Comparison of ENCODE assay signal across 1 cellular context in genomic region chr19:6737873-6738725, GRCh38.
A peak's percentile ranks its signal among the peaks of the same experiment; 100 is the strongest.
TF ChIP-seq lines count a peak whose summit lies in the region.

No MANE protein-coding gene starts in this region.

TF ChIP-seq in HepG2, 621 proteins besides CTCF, POLR2A, EP300 and RAD21 (continued from another document and continues in another):
- TF ChIP-seq FOXC1 (CRISPR knock-in tag; IDR thresholded peaks at IDR 0.05; ENCODE audit: borderline replicate concordance) (0 out of 2 replicates have a peak, but pooled peaks have one; percentile 82), ZNF577 (CRISPR knock-in tag; IDR thresholded peaks at IDR 0.05; ENCODE audit: borderline replicate concordance, low read depth) (no peak), ZHX1 (CRISPR knock-in tag; IDR thresholded peaks at IDR 0.05; ENCODE audit: low read depth) (no peak), REXO4 (CRISPR knock-in tag; IDR thresholded peaks at IDR 0.05; ENCODE audit: borderline replicate concordance) (no peak), TFE3 (CRISPR knock-in tag; IDR thresholded peaks at IDR 0.05) (no peak; the same call in 1 of the 2 replicates), ZC3H4 (CRISPR knock-in tag; IDR thresholded peaks at IDR 0.05; ENCODE audit: borderline replicate concordance) (no peak), NFE2L1 (CRISPR knock-in tag; IDR thresholded peaks at IDR 0.05; ENCODE audit: borderline replicate concordance) (no peak), THAP9 (CRISPR knock-in tag; IDR thresholded peaks at IDR 0.05; ENCODE audit: borderline replicate concordance) (no peak; the same call in 1 of the 2 replicates), PRMT3 (CRISPR knock-in tag; IDR thresholded peaks at IDR 0.05; ENCODE audit: borderline replicate concordance, low read depth) (no peak), ATF6 (CRISPR knock-in tag; conservative IDR thresholded peaks at IDR 0.05) (no peak), BRD4 (CRISPR knock-in tag; IDR thresholded peaks at IDR 0.05) (peak; percentile 37; the same call in 1 of the 2 replicates), ZNF101 (CRISPR knock-in tag; IDR thresholded peaks at IDR 0.05; ENCODE audit: borderline replicate concordance, low read depth) (no peak), HOXA9 (CRISPR knock-in tag; IDR thresholded peaks at IDR 0.05; ENCODE audit: borderline replicate concordance) (no peak), ZBED4 (CRISPR knock-in tag; IDR thresholded peaks at IDR 0.05; ENCODE audit: borderline replicate concordance) (peak; percentile 67; the same call in 1 of the 2 replicates), YEATS4 (CRISPR knock-in tag; IDR thresholded peaks at IDR 0.05; ENCODE audit: borderline replicate concordance) (peak; percentile 50; the same call in 1 of the 2 replicates), BCL3 (CRISPR knock-in tag; IDR thresholded peaks at IDR 0.05) (no peak), BCL6 (CRISPR knock-in tag; IDR thresholded peaks at IDR 0.05) (peak; percentile 41; the same call in 1 of the 2 replicates), THAP7 (CRISPR knock-in tag; IDR thresholded peaks at IDR 0.05) (peak; percentile 49; the same call in 1 of the 2 replicates), POGZ (CRISPR knock-in tag; IDR thresholded peaks at IDR 0.05) (no peak; the same call in 1 of the 2 replicates), ZFP36 (IDR thresholded peaks at IDR 0.05; ENCODE audit: borderline replicate concordance, low read depth, low read length, partially characterized antibody) (no peak), HMG20A (CRISPR knock-in tag; IDR thresholded peaks at IDR 0.05; ENCODE audit: borderline replicate concordance) (no peak), ZNF382 (CRISPR knock-in tag; IDR thresholded peaks at IDR 0.05; ENCODE audit: borderline replicate concordance) (no peak), KAT7 (CRISPR knock-in tag; IDR thresholded peaks at IDR 0.05; ENCODE audit: borderline replicate concordance) (no peak), ZNF235 (CRISPR knock-in tag; IDR thresholded peaks at IDR 0.05; ENCODE audit: borderline replicate concordance) (0 out of 2 replicates have a peak, but pooled peaks have one; percentile 11), ZNF580 (CRISPR knock-in tag; IDR thresholded peaks at IDR 0.05; ENCODE audit: borderline replicate concordance, low read depth) (no peak), ZNF337 (CRISPR knock-in tag; IDR thresholded peaks at IDR 0.05; ENCODE audit: borderline replicate concordance, low read depth) (no peak), KMT2A (CRISPR knock-in tag; IDR thresholded peaks at IDR 0.05) (no peak), DNMT3B (CRISPR knock-in tag; conservative IDR thresholded peaks at IDR 0.05) (no peak), ZFP90 (CRISPR knock-in tag; IDR thresholded peaks at IDR 0.05; ENCODE audit: borderline replicate concordance) (peak; percentile 66; the same call in 1 of the 2 replicates), GABPA (IDR thresholded peaks at IDR 0.05; ENCODE audit: low read depth, low read length) (peak; percentile 62), GABPA (CRISPR knock-in tag; IDR thresholded peaks at IDR 0.05; ENCODE audit: low read depth) (peak; percentile 98), NFKBIZ (CRISPR knock-in tag; IDR thresholded peaks at IDR 0.05) (no peak), ZNF576 (CRISPR knock-in tag; IDR thresholded peaks at IDR 0.05) (no peak), ARID2 (CRISPR knock-in tag; IDR thresholded peaks at IDR 0.05; ENCODE audit: borderline replicate concordance) (no peak), TCF12 (IDR thresholded peaks at IDR 0.05) (no peak), TCF12 (CRISPR knock-in tag; IDR thresholded peaks at IDR 0.05) (no peak), MTF2 (CRISPR knock-in tag; IDR thresholded peaks at IDR 0.05; ENCODE audit: borderline replicate concordance) (no peak), NFRKB (IDR thresholded peaks at IDR 0.05) (no peak), HMGXB3 (CRISPR knock-in tag; IDR thresholded peaks at IDR 0.05; ENCODE audit: borderline replicate concordance) (0 out of 2 replicates have a peak, but pooled peaks have one; percentile 17)
